In the genomic region with DNA sequence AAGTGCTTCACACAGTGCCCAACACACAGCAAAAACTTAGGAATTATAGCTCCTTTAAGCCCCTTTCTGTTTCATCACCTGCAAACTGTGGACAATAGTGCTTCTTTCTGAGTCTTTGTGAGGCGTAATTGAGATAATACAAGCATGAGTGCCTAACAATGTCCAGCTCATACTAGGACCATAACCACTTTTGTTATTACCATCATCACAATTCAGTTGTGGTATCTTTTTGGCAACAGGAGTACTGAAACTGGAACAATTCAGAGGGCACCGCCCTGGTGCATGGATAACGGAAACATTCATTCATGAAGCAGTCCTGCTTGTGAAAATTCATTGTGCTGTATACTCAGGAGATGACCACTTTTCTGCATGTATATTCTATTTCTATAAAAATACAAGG, we compare ENCODE assay signal across 22 cellular contexts.
"Had no signal": no experiment of that assay in that cellular context is flagged by ENCODE, and none has a peak within 500 bp of the region (broad histone marks: within the 10 kb centered on the region; RNA-seq: fewer than 3 reads in every experiment).

No MANE protein-coding gene starts in this region.

- H3K4me3 ChIP-seq: ascending aorta, cardiac muscle cell, colonic mucosa, left lung, lower lobe of right lung, right atrium auricular region, smooth muscle cell had no signal

- H3K9me3 Mint-ChIP-seq: activated B cell treated with CpG ODN at 0.5 μM for 24 hours; activated T-helper 2 cell treated with anti-CD3 and anti-CD28 coated beads, Interferon-gamma antibody, Interleukin-2, Interleukin-4, amounts not matched to agents 10 μg/mL and 5 μg/mL and 100 μg/mL, durations not matched to agents 14 hours and 24 hours and 36 hours; brain; natural killer cell; stimulated activated naive CD8-positive, alpha-beta T cell treated with anti-CD3 and anti-CD28 coated beads, Interleukin-15, Interleukin-2, amounts not matched to agents 100 ng/mL and 50 ng/mL, for 24 hours; T-cell had no signal

- H3K4me1 ChIP-seq: ascending aorta, colonic mucosa, left lung, lower lobe of right lung, right atrium auricular region had no signal

- H3K27ac Mint-ChIP-seq: activated B cell treated with CpG ODN at 0.5 μM for 24 hours; activated naive CD8-positive, alpha-beta T cell; activated T-helper 2 cell treated with anti-CD3 and anti-CD28 coated beads, Interferon-gamma antibody, Interleukin-2, Interleukin-4, amounts not matched to agents 10 μg/mL and 5 μg/mL and 100 μg/mL, durations not matched to agents 14 hours and 24 hours and 36 hours; brain; natural killer cell; stimulated activated naive CD8-positive, alpha-beta T cell treated with anti-CD3 and anti-CD28 coated beads, Interleukin-15, Interleukin-2, amounts not matched to agents 100 ng/mL and 50 ng/mL, for 24 hours; T-cell had no signal

- H3K4me1 Mint-ChIP-seq: activated B cell treated with CpG ODN at 0.5 μM for 24 hours, brain had no signal

- H3K27ac ChIP-seq: ascending aorta, cardiac muscle cell, colonic mucosa, epithelial cell of prostate, left lung, lower lobe of right lung, right atrium auricular region had no signal

- H3K27me3 ChIP-seq: ascending aorta, cardiac muscle cell, colonic mucosa, left lung, right atrium auricular region had no signal

- H3K4me3 Mint-ChIP-seq: activated B cell treated with CpG ODN at 0.5 μM for 24 hours; activated naive CD8-positive, alpha-beta T cell; brain; natural killer cell; stimulated activated naive CD8-positive, alpha-beta T cell treated with anti-CD3 and anti-CD28 coated beads, Interleukin-15, Interleukin-2, amounts not matched to agents 100 ng/mL and 50 ng/mL, for 24 hours; T-cell had no signal

- H3K27me3 Mint-ChIP-seq: activated B cell treated with CpG ODN at 0.5 μM for 24 hours; activated naive CD8-positive, alpha-beta T cell; brain; stimulated activated naive CD8-positive, alpha-beta T cell treated with anti-CD3 and anti-CD28 coated beads, Interleukin-15, Interleukin-2, amounts not matched to agents 100 ng/mL and 50 ng/mL, for 24 hours; T-cell had no signal

- H3K36me3 ChIP-seq: colonic mucosa had no signal

- H3K9me3 ChIP-seq: ascending aorta, colonic mucosa, left lung, lower lobe of right lung, right atrium auricular region had no signal

- ATAC-seq: left lung, lower lobe of right lung, natural killer cell, T-cell had no signal

- H3K4me2 ChIP-seq: smooth muscle cell had no signal

- DNase-seq: activated B cell treated with CpG ODN at 0.5 μM for 24 hours; activated CD4-positive, alpha-beta T cell treated with anti-CD3 and anti-CD28 coated beads for 4 hours; activated T-cell treated with anti-CD3 and anti-CD28 coated beads, Interleukin-2, amount 50 U/mL, for 1 hour; cerebellar nuclear complex; colonic mucosa; effector CD8-positive, alpha-beta T cell; left lung; lower lobe of right lung; mesenchymal stem cell; natural killer cell; stimulated activated CD4-positive, alpha-beta T cell treated with anti-CD3 and anti-CD28 coated beads, Interleukin-2, amount 100 ng/mL, for 24 hours; substantia nigra; T-cell had no signal
